In genomic region chr2:109644571-109645275, GRCh38 we compare ENCODE assay signal across 12 cellular contexts. TPM values are rescaled to one million over a fixed set of nuclear protein-coding genes. Genes with fewer than 3 reads are reported as not detected.
DNase-seq lines count a peak whose midpoint lies in the region; ATAC-seq, FAIRE-seq and TF ChIP-seq lines count a peak whose summit lies in the region.
"Had no signal": no experiment of that assay in that cellular context is flagged by ENCODE, and none has a peak within 500 bp of the region (broad histone marks: within the 10 kb centered on the region; RNA-seq: fewer than 3 reads in every experiment).

No MANE protein-coding gene starts in this region.

- no peaks in the 10 kb centered on the region for H3K79me2 ChIP-seq in ACC112 (ENCODE audit: control insufficient read depth, insufficient read depth, low read length, unreplicated experiment)
- H3K79me2 ChIP-seq in endothelial cell of umbilical vein (ENCODE audit: control insufficient read depth, insufficient read depth, low read length) = no peaks in the 10 kb centered on the region

- H3K36me3 Mint-ChIP-seq in CD4-positive, alpha-beta T cell (ENCODE audit: low read depth) = no peaks in the 10 kb centered on the region
- H3K36me3 Mint-ChIP-seq: CD8-positive, alpha-beta T cell had no signal

- POLR2A ChIA-PET in endothelial cell of umbilical vein (lab: Charles Lee) (no interaction called here), GM10248 (lab: Yijun Ruan, JAX) (no interaction called here)
- POLR2A ChIA-PET in CD4-positive, alpha-beta T cell (lab: Charles Lee) = no interaction called here

- intact Hi-C loops in endothelial cell of umbilical vein (cut with micrococcal nuclease) = no loop called here
- intact Hi-C loops in CD4-positive, alpha-beta T cell (cut with DNase I, micrococcal nuclease) = no loop called here

- CTCF ChIA-PET in endothelial cell of umbilical vein (lab: Charles Lee) (interaction anchor here (1.2 to 1.8 kb wide), 3 partner anchors 10 to 98 kb away, joined by 3 to 5 read pairs (median 4); partner anchors contain the start of genes SEPTIN10 and SOWAHC), GM10248 (lab: Yijun Ruan, JAX) (interaction anchor here (1.3 to 1.4 kb wide), 2 partner anchors 11 to 99 kb away, joined by 3 to 4 read pairs; no protein-coding TSS in a partner anchor)
- CTCF ChIA-PET in CD4-positive, alpha-beta T cell (lab: Charles Lee) = no interaction called here

- H3K36me3 ChIP-seq in ACC112 (ENCODE audit: insufficient read depth, low read length) = no peaks in the 10 kb centered on the region
- H3K36me3 ChIP-seq in endothelial cell of umbilical vein (ENCODE audit: control insufficient read depth in 2 of 2, extremely low read depth in 1 of 2, insufficient read depth in 2 of 2, low read length in 2 of 2) = no peaks in the 10 kb centered on the region
- no peaks in the 10 kb centered on the region for H3K36me3 ChIP-seq in mucosa of rectum (ENCODE audit: control insufficient read depth in 2 of 2, insufficient read depth in 2 of 2, low read length in 2 of 2)

- H3K9me1 ChIP-seq in endothelial cell of umbilical vein (replicated peaks; ENCODE audit: control insufficient read depth, extremely low read depth, insufficient read depth, low read length) = no peaks in the 10 kb centered on the region

- H3K4me3 ChIP-seq in ACC112 (ENCODE audit: low read depth, low read length) (no peak overlapping the region), endothelial cell of umbilical vein (replicated peaks in 1 of 3; ENCODE audit: insufficient read depth in 1 of 3, low read depth in 1 of 3, low read length in 3 of 3) (no peak overlapping the region), mucosa of rectum (ENCODE audit: low read length in 2 of 2) (peak overlapping the region in 1 of 2 donors; percentile 7)

- no peaks in the 10 kb centered on the region for H4K20me1 ChIP-seq in endothelial cell of umbilical vein (replicated peaks; ENCODE audit: control insufficient read depth, extremely low read depth, insufficient read depth, low read length)

- H3K4me3 Mint-ChIP-seq in CD4-positive, alpha-beta T cell = no peak overlapping the region
- H3K4me3 Mint-ChIP-seq: CD8-positive, alpha-beta T cell had no signal

- no peak for ATAC-seq in CD4-positive, alpha-beta T cell (ENCODE audit: poor library complexity)
- no peak for ATAC-seq in HG02798 (IDR thresholded peaks at IDR 0.05; ENCODE audit: poor library complexity, unreplicated experiment)
- ATAC-seq: CD8-positive, alpha-beta T cell; HCT116 had no signal

- dilution Hi-C loops in endothelial cell of umbilical vein (cut with MboI; ENCODE audit: extremely low pct_ligation_motif_present, low sequenced_read_pairs) = no loop called here

- no TSS peak for BruUV-seq in endothelial cell of umbilical vein (replicated peaks; lab: Mats Ljungman, UMichigan)

- no peak for TF ChIP-seq CTCF in endothelial cell of umbilical vein (IDR thresholded peaks at IDR 0.05; ENCODE audit: extremely low read depth in 1 of 2, insufficient read depth in 1 of 2, low read depth in 1 of 2, low read length in 2 of 2)
- no peak for TF ChIP-seq CTCF in CD4-positive, alpha-beta T cell (IDR thresholded peaks at IDR 0.05)
- no peak for TF ChIP-seq CTCF in GM10248 (IDR thresholded peaks at IDR 0.05; ENCODE audit: control extremely low read depth, extremely low read depth, low read depth, missing control alignments)

- H3K9me3 ChIP-seq in endothelial cell of umbilical vein (replicated peaks; ENCODE audit: control insufficient read depth, insufficient read depth, low read length) = no peaks in the 10 kb centered on the region
- no peaks in the 10 kb centered on the region for H3K9me3 ChIP-seq in mucosa of rectum (ENCODE audit: control insufficient read depth in 2 of 2, low read length in 2 of 2)
- no peaks in the 10 kb centered on the region for H3K9me3 ChIP-seq in CD4-positive, alpha-beta T cell (ENCODE audit: control insufficient read depth, low read length)

- H3K4me1 Mint-ChIP-seq in CD4-positive, alpha-beta T cell (ENCODE audit: low read depth) = no peaks in the 10 kb centered on the region

- DNase-seq in NCI-H128 (lab: John Stamatoyannopoulos, UW; ENCODE audit: unreplicated experiment) (peak; percentile 8), endothelial cell of umbilical vein (ENCODE audit: low read depth, low spot score) (no peak), dedifferentiated amniotic fluid mesenchymal stem cell (ENCODE audit: extremely low spot score) (no peak), GM10248 (ENCODE audit: extremely low spot score) (no peak)
- DNase-seq in CD4-positive, alpha-beta T cell = no peak
- DNase-seq: CD8-positive, alpha-beta T cell; stimulated activated naive CD4-positive, alpha-beta T cell had no signal

- no peak for TF ChIP-seq POLR2A in endothelial cell of umbilical vein (IDR thresholded peaks at IDR 0.05; ENCODE audit: low read depth, low read length)

- FAIRE-seq in endothelial cell of umbilical vein (lab: Jason Lieb, UNC) = no peak

- no peaks in the 10 kb centered on the region for H3K9me3 Mint-ChIP-seq in CD4-positive, alpha-beta T cell
- H3K9me3 Mint-ChIP-seq: CD8-positive, alpha-beta T cell had no signal

- no peak overlapping the region for H3K27ac ChIP-seq in ACC112 (ENCODE audit: low read depth, low read length)
- no peak overlapping the region for H3K27ac ChIP-seq in endothelial cell of umbilical vein (ENCODE audit: insufficient read depth, low read depth, low read length)
- H3K27ac ChIP-seq in mucosa of rectum (ENCODE audit: low read depth in 2 of 2, low read length in 2 of 2) = peak overlapping the region; percentile 83 to 89
- no peak overlapping the region for H3K27ac ChIP-seq in CD4-positive, alpha-beta T cell (ENCODE audit: low read depth, low read length)

- no peaks in the 10 kb centered on the region for H3K27me3 ChIP-seq in ACC112 (ENCODE audit: insufficient read depth, low read length)
- peaks cover 0 to 7% of the 10 kb centered on the region in 2 experiments for H3K27me3 ChIP-seq in endothelial cell of umbilical vein (ENCODE audit: control insufficient read depth in 2 of 2, insufficient read depth in 2 of 2, low read length in 2 of 2)
- H3K27me3 ChIP-seq in mucosa of rectum (ENCODE audit: control insufficient read depth in 2 of 2, insufficient read depth in 2 of 2, low read length in 2 of 2) = no peaks in the 10 kb centered on the region
- H3K27me3 ChIP-seq in CD4-positive, alpha-beta T cell (ENCODE audit: control insufficient read depth, insufficient read depth, low read length) = no peaks in the 10 kb centered on the region

- no peak overlapping the region for H3K4me2 ChIP-seq in endothelial cell of umbilical vein (ENCODE audit: insufficient read depth, low read length)

- H3K27me3 Mint-ChIP-seq in CD4-positive, alpha-beta T cell = peaks cover 6% of the 10 kb centered on the region

- H2AFZ ChIP-seq in ACC112 (ENCODE audit: low read length, unreplicated experiment) (peak overlapping the region; percentile 34), endothelial cell of umbilical vein (ENCODE audit: low read depth, low read length) (no peak overlapping the region)

- H3K27ac Mint-ChIP-seq in CD4-positive, alpha-beta T cell = no peak overlapping the region
- H3K27ac Mint-ChIP-seq: CD8-positive, alpha-beta T cell had no signal

- H3K4me1 ChIP-seq in ACC112 (ENCODE audit: control insufficient read depth, insufficient read depth, low read length, unreplicated experiment) = peaks cover 23% of the 10 kb centered on the region
- no peaks in the 10 kb centered on the region for H3K4me1 ChIP-seq in endothelial cell of umbilical vein (ENCODE audit: control insufficient read depth, extremely low read depth, insufficient read depth, low read length)
- peaks cover 10 to 15% of the 10 kb centered on the region in 2 donors for H3K4me1 ChIP-seq in mucosa of rectum (ENCODE audit: control insufficient read depth in 2 of 2, insufficient read depth in 2 of 2, low read length in 2 of 2)

- H3K9ac ChIP-seq in endothelial cell of umbilical vein (replicated peaks; ENCODE audit: extremely low read depth, insufficient read depth, low read length) (no peak overlapping the region), mucosa of rectum (ENCODE audit: low read depth in 1 of 2, low read length in 2 of 2) (peak overlapping the region; percentile 52 to 65)

TF ChIP-seq in endothelial cell of umbilical vein, 7 proteins besides CTCF, POLR2A, EP300 and RAD21:
- TF ChIP-seq FOS (IDR thresholded peaks at IDR 0.05; ENCODE audit: borderline replicate concordance, insufficient read depth, low read length) = no peak
- no peak for TF ChIP-seq POLR2AphosphoS5 (IDR thresholded peaks at IDR 0.05; ENCODE audit: insufficient read depth, low read depth, low read length)
- TF ChIP-seq GATA2 (IDR thresholded peaks at IDR 0.05; ENCODE audit: insufficient read depth, insufficient read length, low read depth, low read length) = no peak
- TF ChIP-seq EZH2 (IDR thresholded peaks at IDR 0.05; ENCODE audit: borderline replicate concordance, low read depth, low read length, severe bottlenecking) = peak; percentile 40
- TF ChIP-seq MAX (IDR thresholded peaks at IDR 0.05; ENCODE audit: insufficient read depth, insufficient read length) = no peak
- TF ChIP-seq MYC (IDR thresholded peaks at IDR 0.05; ENCODE audit: low read depth, low read length) = no peak
- no peak for TF ChIP-seq JUN (IDR thresholded peaks at IDR 0.05; ENCODE audit: borderline replicate concordance, insufficient read depth, insufficient read length, low read depth)

RNA-seq across cellular contexts. Expression of gene SOWAHC, which starts 30.6 kb away (rescaled TPM):
- 3.6 and 4.1 TPM in 2 replicates for total RNA-seq in endothelial cell of umbilical vein
- polyA plus RNA-seq in endothelial cell of umbilical vein = 0.91 and 1.0 TPM in 2 replicates
- 0.83 and 1.2 TPM in 2 replicates for polyA plus RNA-seq in endothelial cell of umbilical vein (2011; cell fraction: cytosol; rRNA removed)
- polyA plus RNA-seq in endothelial cell of umbilical vein (2011; cell fraction: nucleus; rRNA removed) = 1.0 and 1.3 TPM in 2 replicates
- polyA plus RNA-seq in endothelial cell of umbilical vein (2012) = 1.1 and 1.5 TPM in 2 replicates
- polyA minus RNA-seq in endothelial cell of umbilical vein = 1.5 and 1.7 TPM in 2 replicates
- polyA minus RNA-seq in endothelial cell of umbilical vein (2011; cell fraction: cytosol; rRNA and poly(A)+ RNA removed) = 14.1 TPM
- 1.5 and 1.6 TPM in 2 replicates for polyA minus RNA-seq in endothelial cell of umbilical vein (2011; cell fraction: nucleus; rRNA and poly(A)+ RNA removed)
- 1 to 10 TPM; 1.3 to 1.6 TPM for total RNA-seq in CD4-positive, alpha-beta T cell
- total RNA-seq: OCI-LY7 had no signal

RNA-seq across cellular contexts. Expression of gene SEPTIN10, which starts 31.0 kb away (rescaled TPM):
- total RNA-seq in endothelial cell of umbilical vein = 105 and 121 TPM in 2 replicates
- polyA plus RNA-seq in endothelial cell of umbilical vein = 17.2 and 26.1 TPM in 2 replicates
- 52.4 and 55.9 TPM in 2 replicates for polyA plus RNA-seq in endothelial cell of umbilical vein (2011; cell fraction: cytosol; rRNA removed)
- polyA plus RNA-seq in endothelial cell of umbilical vein (2011; cell fraction: nucleus; rRNA removed) = 46.1 and 58.2 TPM in 2 replicates
- polyA plus RNA-seq in endothelial cell of umbilical vein (2012) = 70.1 and 81.6 TPM in 2 replicates
- polyA minus RNA-seq in endothelial cell of umbilical vein = 41.8 and 57.7 TPM in 2 replicates
- polyA minus RNA-seq in endothelial cell of umbilical vein (2011; cell fraction: cytosol; rRNA and poly(A)+ RNA removed) = 42.2 TPM
- 50.7 and 72.9 TPM in 2 replicates for polyA minus RNA-seq in endothelial cell of umbilical vein (2011; cell fraction: nucleus; rRNA and poly(A)+ RNA removed)
- total RNA-seq in CD4-positive, alpha-beta T cell = 1 to 10 TPM; 2.0 to 2.6 TPM
- total RNA-seq: OCI-LY7 had no signal

Comparison
In these comparisons a context has a peak if more than half of its experiments do, and no peak if none do; other contexts are left out.
1. H3K27ac ChIP-seq: peak in mucosa of rectum (2 of 2); none in ACC112 (single experiment), endothelial cell of umbilical vein (single experiment) and CD4-positive, alpha-beta T cell (single experiment).
2. RNA of gene SEPTIN10, which starts 31.0 kb away (total RNA-seq): 105 to 121 TPM in endothelial cell of umbilical vein; 2.0 to 2.6 TPM in CD4-positive, alpha-beta T cell; every median in the first group is over 10 times any median in the second.